In the genomic region with DNA sequence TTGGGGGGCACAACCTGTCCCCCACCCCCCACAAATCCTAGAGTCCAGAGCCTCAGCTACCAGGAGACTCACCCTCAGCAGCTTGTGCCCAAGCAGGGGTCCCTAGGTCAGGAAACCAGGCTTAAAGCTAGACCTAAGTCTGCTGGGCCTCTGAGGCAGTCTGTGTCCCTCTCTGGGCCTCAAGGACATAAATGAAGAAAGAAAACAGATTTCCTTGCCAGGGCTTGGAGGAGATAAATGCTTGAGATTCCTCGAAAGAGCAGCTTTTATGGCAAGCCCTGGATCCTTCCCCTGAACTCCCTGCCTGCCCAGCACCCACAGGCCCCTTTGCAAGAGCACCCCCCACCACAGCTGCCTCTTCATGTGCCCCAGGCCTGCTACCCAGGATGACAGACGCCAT, we compare ENCODE assay signal across 1 cellular context.
TF ChIP-seq lines count a peak whose summit lies in the region.

No MANE protein-coding gene starts in this region.

TF ChIP-seq in HepG2, 621 proteins besides CTCF, POLR2A, EP300 and RAD21:
- TF ChIP-seq ZNF768 (CRISPR knock-in tag; IDR thresholded peaks at IDR 0.05): peak; percentile 96
- no peak for TF ChIP-seq ZNF160 (CRISPR knock-in tag; IDR thresholded peaks at IDR 0.05)
- peak; percentile 72 for TF ChIP-seq ZMYM3 (CRISPR knock-in tag; IDR thresholded peaks at IDR 0.05)
- 0 out of 2 replicates have a peak, but pooled peaks have one; percentile 0 for TF ChIP-seq RBFOX2 (IDR thresholded peaks at IDR 0.05; ENCODE audit: low read depth, low read length)
- no peak for TF ChIP-seq TEAD2 (CRISPR knock-in tag; IDR thresholded peaks at IDR 0.05)
- 0 out of 2 replicates have a peak, but pooled peaks have one; percentile 42 for TF ChIP-seq ADNP (CRISPR knock-in tag; IDR thresholded peaks at IDR 0.05)
- no peak for TF ChIP-seq ZNF891 (CRISPR knock-in tag; IDR thresholded peaks at IDR 0.05)
- no peak for TF ChIP-seq RFXAP (CRISPR knock-in tag; IDR thresholded peaks at IDR 0.05; ENCODE audit: borderline replicate concordance)
- no peak for TF ChIP-seq THAP11 (CRISPR knock-in tag; IDR thresholded peaks at IDR 0.05)
- no peak for TF ChIP-seq SP1 (IDR thresholded peaks at IDR 0.05)
- no peak for TF ChIP-seq SP1 (CRISPR knock-in tag; IDR thresholded peaks at IDR 0.05)
- no peak for TF ChIP-seq TRAFD1 (CRISPR knock-in tag; IDR thresholded peaks at IDR 0.05; ENCODE audit: borderline replicate concordance)
- no peak for TF ChIP-seq ZNF543 (CRISPR knock-in tag; IDR thresholded peaks at IDR 0.05)
- TF ChIP-seq, protein P1, sequence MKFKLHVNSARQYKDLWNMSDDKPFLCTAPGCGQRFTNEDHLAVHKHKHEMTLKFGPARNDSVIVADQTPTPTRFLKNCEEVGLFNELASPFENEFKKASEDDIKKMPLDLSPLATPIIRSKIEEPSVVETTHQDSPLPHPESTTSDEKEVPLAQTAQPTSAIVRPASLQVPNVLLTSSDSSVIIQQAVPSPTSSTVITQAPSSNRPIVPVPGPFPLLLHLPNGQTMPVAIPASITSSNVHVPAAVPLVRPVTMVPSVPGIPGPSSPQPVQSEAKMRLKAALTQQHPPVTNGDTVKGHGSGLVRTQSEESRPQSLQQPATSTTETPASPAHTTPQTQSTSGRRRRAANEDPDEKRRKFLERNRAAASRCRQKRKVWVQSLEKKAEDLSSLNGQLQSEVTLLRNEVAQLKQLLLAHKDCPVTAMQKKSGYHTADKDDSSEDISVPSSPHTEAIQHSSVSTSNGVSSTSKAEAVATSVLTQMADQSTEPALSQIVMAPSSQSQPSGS (CRISPR knock-in tag; IDR thresholded peaks at IDR 0.05): no peak
- TF ChIP-seq XRCC5 (optimal IDR thresholded peaks at IDR 0.05; ENCODE audit: low read length): peak; percentile 1
- TF ChIP-seq, protein P2, sequence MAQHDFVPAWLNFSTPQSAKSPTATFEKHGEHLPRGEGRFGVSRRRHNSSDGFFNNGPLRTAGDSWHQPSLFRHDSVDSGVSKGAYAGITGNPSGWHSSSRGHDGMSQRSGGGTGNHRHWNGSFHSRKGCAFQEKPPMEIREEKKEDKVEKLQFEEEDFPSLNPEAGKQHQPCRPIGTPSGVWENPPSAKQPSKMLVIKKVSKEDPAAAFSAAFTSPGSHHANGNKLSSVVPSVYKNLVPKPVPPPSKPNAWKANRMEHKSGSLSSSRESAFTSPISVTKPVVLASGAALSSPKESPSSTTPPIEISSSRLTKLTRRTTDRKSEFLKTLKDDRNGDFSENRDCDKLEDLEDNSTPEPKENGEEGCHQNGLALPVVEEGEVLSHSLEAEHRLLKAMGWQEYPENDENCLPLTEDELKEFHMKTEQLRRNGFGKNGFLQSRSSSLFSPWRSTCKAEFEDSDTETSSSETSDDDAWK (CRISPR knock-in tag; IDR thresholded peaks at IDR 0.05): no peak
